Comparison of ENCODE assay signal across 21 cellular contexts in the genomic region with DNA sequence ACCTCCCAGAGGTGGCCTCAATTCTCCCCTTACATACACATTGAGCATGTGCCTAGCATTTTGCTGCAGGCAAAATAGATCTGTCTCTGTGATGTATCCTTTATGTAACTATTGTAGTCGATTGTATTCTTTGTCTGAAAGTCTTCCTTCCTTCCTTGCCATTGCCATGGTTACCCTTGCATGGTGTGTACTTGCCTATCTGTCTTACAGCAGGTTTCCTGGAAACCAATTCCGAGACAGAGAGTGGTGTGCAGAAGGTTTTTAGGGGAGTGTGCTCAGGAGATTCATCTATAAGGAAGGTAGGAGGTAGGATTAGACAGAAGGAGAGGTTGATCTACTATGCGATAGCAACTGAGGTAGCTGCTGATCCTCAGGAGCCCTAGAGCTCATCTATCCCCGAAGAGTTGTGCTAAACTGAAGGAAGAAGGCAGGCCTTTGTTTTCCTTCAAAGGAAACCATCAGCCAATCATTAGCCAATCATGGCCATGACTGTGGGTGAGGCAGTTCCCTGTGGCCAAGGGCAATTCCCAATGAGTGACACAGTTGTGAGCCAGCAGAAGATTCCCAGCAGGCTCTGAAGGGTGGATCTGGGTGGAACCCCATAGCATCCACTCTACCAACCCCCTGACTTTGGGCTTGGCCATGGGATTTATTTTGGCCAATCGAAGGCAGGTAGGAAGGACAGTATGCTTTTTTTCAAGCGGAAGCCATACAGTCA. TPM values are rescaled to one million over a fixed set of nuclear protein-coding genes. Genes with fewer than 3 reads are reported as not detected.
A peak's percentile ranks its signal among the peaks of the same experiment; 100 is the strongest.
DNase-seq lines count a peak whose midpoint lies in the region; ATAC-seq and TF ChIP-seq lines count a peak whose summit lies in the region.
"Had no signal": no experiment of that assay in that cellular context is flagged by ENCODE, and none has a peak within 500 bp of the region (broad histone marks: within the 10 kb centered on the region; RNA-seq: fewer than 3 reads in every experiment).

No MANE protein-coding gene starts in this region.

- TF ChIP-seq CTCF in HFFc6 (IDR thresholded peaks at IDR 0.05) (no peak), gastroesophageal sphincter (IDR thresholded peaks at IDR 0.05) (no peak), right atrium auricular region (IDR thresholded peaks at IDR 0.05) (no peak)

- no peaks in the 10 kb centered on the region for H3K9me3 ChIP-seq in gastroesophageal sphincter
- H3K9me3 ChIP-seq in right atrium auricular region, result peaks cover 0 to 9% of the 10 kb centered on the region in 2 donors
- H3K9me3 ChIP-seq: colonic mucosa had no signal

- ATAC-seq in gastroesophageal sphincter (no peak), HG03378 (IDR thresholded peaks at IDR 0.05; ENCODE audit: unreplicated experiment) (no peak)

- H3K36me3 ChIP-seq in gastroesophageal sphincter (no peaks in the 10 kb centered on the region), right atrium auricular region (no peaks in the 10 kb centered on the region)
- H3K36me3 ChIP-seq: colonic mucosa had no signal

- H3K27ac ChIP-seq in gastroesophageal sphincter (no peak overlapping the region), right atrium auricular region (no peak overlapping the region)
- H3K27ac ChIP-seq: colonic mucosa, HL-60, PC-9 had no signal

- H3K4me3 ChIP-seq in gastroesophageal sphincter, result no peak overlapping the region
- H3K4me3 ChIP-seq in right atrium auricular region, result no peak overlapping the region
- H3K4me3 ChIP-seq: colonic mucosa, PC-9 had no signal

- no peak overlapping the region for H3K4me3 Mint-ChIP-seq in HFFc6
- H3K4me3 Mint-ChIP-seq: activated naive CD4-positive, alpha-beta T cell treated with anti-CD3 and anti-CD28 coated beads, Interleukin-2, amount 10 ng/mL, durations not matched to agents 7 days and 5 days; CD4-positive, alpha-beta memory T cell; memory B cell; nephron progenitor cell had no signal

- H3K4me1 Mint-ChIP-seq in HFFc6 (ENCODE audit: low read depth), result peaks cover 23% of the 10 kb centered on the region

- H3K27ac Mint-ChIP-seq in HFFc6, result no peak overlapping the region
- H3K27ac Mint-ChIP-seq: activated naive CD4-positive, alpha-beta T cell treated with anti-CD3 and anti-CD28 coated beads, Interleukin-2, amount 10 ng/mL, durations not matched to agents 7 days and 5 days; memory B cell; nephron progenitor cell had no signal

- H3K27me3 ChIP-seq in gastroesophageal sphincter, result no peaks in the 10 kb centered on the region
- H3K27me3 ChIP-seq in right atrium auricular region, result no peaks in the 10 kb centered on the region
- H3K27me3 ChIP-seq: colonic mucosa had no signal

- TF ChIP-seq EP300 in gastroesophageal sphincter (IDR thresholded peaks at IDR 0.05), result no peak

- H3K4me1 ChIP-seq in gastroesophageal sphincter (peaks cover 0 to 21% (median 0%) of the 10 kb centered on the region in 3 donors), right atrium auricular region (no peaks in the 10 kb centered on the region)
- H3K4me1 ChIP-seq: colonic mucosa had no signal

- DNase-seq in Ammon's horn (ENCODE audit: low spot score) (peak; percentile 28), HFFc6 (peak; percentile 43), dermis blood vessel endothelial cell (peak; percentile 60), lung microvascular endothelial cell (ENCODE audit: low read depth in 2 of 2) (peak; percentile 28 to 73), SW 1271 (lab: John Stamatoyannopoulos, UW) (no peak), right atrium auricular region (ENCODE audit: low spot score) (no peak)
- DNase-seq: activated CD4-positive, alpha-beta T cell treated with anti-CD3 and anti-CD28 coated beads, Interleukin-2, amount 50 U/mL, for 48 hours; activated naive CD4-positive, alpha-beta T cell treated with anti-CD3 and anti-CD28 coated beads, Interleukin-2, amount 10 ng/mL, durations not matched to agents 7 days and 5 days; activated T-cell treated with anti-CD3 and anti-CD28 coated beads, Interleukin-2, amount 50 U/mL, for 1 hour; CD4-positive, alpha-beta memory T cell; colonic mucosa; KBM-7; NCI-H1092; NCI-H2107; nephron progenitor cell; PC-9; stimulated activated CD4-positive, alpha-beta T cell treated with anti-CD3 and anti-CD28 coated beads, Interleukin-1b, Interleukin-23, amount 100 ng/mL, for 48 hours had no signal

- H3K9me3 Mint-ChIP-seq in HFFc6, result peaks cover 9% of the 10 kb centered on the region
- H3K9me3 Mint-ChIP-seq: activated naive CD4-positive, alpha-beta T cell treated with anti-CD3 and anti-CD28 coated beads, Interleukin-2, amount 10 ng/mL, durations not matched to agents 7 days and 5 days had no signal

- peaks cover 7% of the 10 kb centered on the region for H3K36me3 Mint-ChIP-seq in HFFc6 (ENCODE audit: low read depth)
- H3K36me3 Mint-ChIP-seq: activated naive CD4-positive, alpha-beta T cell treated with anti-CD3 and anti-CD28 coated beads, Interleukin-2, amount 10 ng/mL, durations not matched to agents 7 days and 5 days; CD4-positive, alpha-beta memory T cell had no signal

- WGBS in gastroesophageal sphincter (ENCODE audit: low coverage in 1 of 2), 2 donors, result 68 to 77% methylated on average over 2 to 3 of the region's 6 CpGs

- no peak for TF ChIP-seq POLR2A in gastroesophageal sphincter (IDR thresholded peaks at IDR 0.05)

- peaks cover 20% of the 10 kb centered on the region for H3K27me3 Mint-ChIP-seq in HFFc6 (ENCODE audit: insufficient read depth)

RNA-seq across cellular contexts. Expression of gene CITED4, which starts 15.0 kb away (rescaled TPM):
- 1 to 10 TPM; 1.7 to 5.3 (median 3.8) TPM for total RNA-seq in HFFc6 (2021; fragmentation: NEBNext Ultra II Directional; extraction: Animal tissue kit (Norgen Biotek cat#: 25700))
- total RNA-seq in dermis blood vessel endothelial cell (3.9 and 8.0 TPM in 2 replicates), lung microvascular endothelial cell (3.9 and 4.4 TPM in 2 replicates), gastroesophageal sphincter (10 to 100 TPM in 3 of 4 donors, 1 to 10 TPM in 1; 9.2 to 15.6 (median 14.1) TPM), right atrium auricular region (10 to 100 TPM; 18.8 to 32.7 TPM)

Comparison
In these comparisons a context has a peak if more than half of its experiments do, and no peak if none do; other contexts are left out.
1. DNase-seq: peak in Ammon's horn (single experiment), HFFc6 (single experiment), dermis blood vessel endothelial cell (single experiment) and lung microvascular endothelial cell (2 of 2); none in SW 1271 (0 of 2) and right atrium auricular region (single experiment).